1 cellular context compared by ENCODE assay signal in the genomic region with DNA sequence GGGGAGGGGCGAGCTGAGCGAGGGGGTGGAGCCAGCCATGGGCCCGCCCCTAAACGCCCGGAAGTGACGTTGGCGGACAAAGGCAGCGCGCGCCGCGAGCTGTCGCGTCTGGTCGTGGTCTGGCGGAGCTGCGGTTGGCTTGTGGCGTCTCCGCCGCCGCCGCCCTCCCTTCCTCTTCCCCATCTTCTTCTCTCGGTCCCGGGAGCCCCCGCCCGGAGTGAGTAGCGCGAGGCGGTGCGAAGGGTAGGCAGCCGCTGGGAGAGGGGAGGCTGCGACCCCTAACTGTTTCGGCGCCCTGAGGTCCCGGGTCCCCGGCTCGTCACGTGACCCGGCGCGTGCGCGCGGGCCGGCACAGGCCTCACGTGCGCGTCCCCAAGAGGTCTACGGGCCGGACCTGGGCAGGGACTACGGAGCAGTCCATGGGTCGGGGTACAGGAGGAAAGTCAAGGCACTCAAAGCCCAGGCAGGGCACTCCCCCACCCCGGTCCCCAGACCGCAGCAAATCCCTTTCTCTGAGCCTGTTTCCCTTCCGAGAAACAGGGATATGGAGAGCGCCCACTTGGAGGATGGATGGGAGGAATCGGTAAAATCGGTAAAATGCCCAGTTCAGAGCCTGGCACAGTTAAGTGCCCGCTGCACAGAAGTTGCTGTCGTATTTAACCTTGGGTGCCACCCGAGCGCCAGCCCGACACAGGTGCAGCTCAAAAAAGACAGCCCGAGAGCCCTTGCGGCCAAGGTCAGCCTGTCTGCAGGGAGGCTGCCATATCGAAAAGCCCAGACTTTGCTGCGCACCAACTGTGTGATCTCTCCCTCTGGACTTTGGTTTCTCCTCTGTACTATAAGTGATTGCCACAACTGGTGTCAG.
A peak's percentile ranks its signal among the peaks of the same experiment; 100 is the strongest.
TF ChIP-seq lines count a peak whose summit lies in the region.

A gene with protein sequence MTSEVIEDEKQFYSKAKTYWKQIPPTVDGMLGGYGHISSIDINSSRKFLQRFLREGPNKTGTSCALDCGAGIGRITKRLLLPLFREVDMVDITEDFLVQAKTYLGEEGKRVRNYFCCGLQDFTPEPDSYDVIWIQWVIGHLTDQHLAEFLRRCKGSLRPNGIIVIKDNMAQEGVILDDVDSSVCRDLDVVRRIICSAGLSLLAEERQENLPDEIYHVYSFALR (plus strand): TSS at position 85 of the 865 bp plus-strand sequence. CDS start 6,541 bp downstream, outside the sequence.

TF ChIP-seq in HepG2, 621 proteins besides CTCF, POLR2A, EP300 and RAD21 (continued from another document and continues in another):
- peak; percentile 85 for TF ChIP-seq YEATS4 (CRISPR knock-in tag; IDR thresholded peaks at IDR 0.05; ENCODE audit: borderline replicate concordance)
- TF ChIP-seq ZNF138 (CRISPR knock-in tag; IDR thresholded peaks at IDR 0.05; ENCODE audit: low read depth): no peak
- TF ChIP-seq ZNF816 (CRISPR knock-in tag; IDR thresholded peaks at IDR 0.05; ENCODE audit: borderline replicate concordance): peak; percentile 63; the same call in 1 of the 2 replicates
- TF ChIP-seq ZNF776 (CRISPR knock-in tag; IDR thresholded peaks at IDR 0.05): no peak; the same call in 1 of the 2 replicates
- TF ChIP-seq, protein P1, sequence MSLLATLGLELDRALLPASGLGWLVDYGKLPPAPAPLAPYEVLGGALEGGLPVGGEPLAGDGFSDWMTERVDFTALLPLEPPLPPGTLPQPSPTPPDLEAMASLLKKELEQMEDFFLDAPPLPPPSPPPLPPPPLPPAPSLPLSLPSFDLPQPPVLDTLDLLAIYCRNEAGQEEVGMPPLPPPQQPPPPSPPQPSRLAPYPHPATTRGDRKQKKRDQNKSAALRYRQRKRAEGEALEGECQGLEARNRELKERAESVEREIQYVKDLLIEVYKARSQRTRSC (CRISPR knock-in tag; IDR thresholded peaks at IDR 0.05; ENCODE audit: low read depth): no peak
- TF ChIP-seq MLX (CRISPR knock-in tag; IDR thresholded peaks at IDR 0.05): no peak
- TF ChIP-seq E2F2 (CRISPR knock-in tag; IDR thresholded peaks at IDR 0.05; ENCODE audit: borderline replicate concordance): 0 out of 2 replicates have a peak, but pooled peaks have one; percentile 60
- TF ChIP-seq MTERF4 (CRISPR knock-in tag; IDR thresholded peaks at IDR 0.05): peak; percentile 89; the same call in 1 of the 2 replicates
- TF ChIP-seq ZNF207 (IDR thresholded peaks at IDR 0.05; ENCODE audit: borderline replicate concordance): no peak
- TF ChIP-seq ZNF337 (CRISPR knock-in tag; IDR thresholded peaks at IDR 0.05; ENCODE audit: borderline replicate concordance, low read depth): no peak
- TF ChIP-seq, protein P2, sequence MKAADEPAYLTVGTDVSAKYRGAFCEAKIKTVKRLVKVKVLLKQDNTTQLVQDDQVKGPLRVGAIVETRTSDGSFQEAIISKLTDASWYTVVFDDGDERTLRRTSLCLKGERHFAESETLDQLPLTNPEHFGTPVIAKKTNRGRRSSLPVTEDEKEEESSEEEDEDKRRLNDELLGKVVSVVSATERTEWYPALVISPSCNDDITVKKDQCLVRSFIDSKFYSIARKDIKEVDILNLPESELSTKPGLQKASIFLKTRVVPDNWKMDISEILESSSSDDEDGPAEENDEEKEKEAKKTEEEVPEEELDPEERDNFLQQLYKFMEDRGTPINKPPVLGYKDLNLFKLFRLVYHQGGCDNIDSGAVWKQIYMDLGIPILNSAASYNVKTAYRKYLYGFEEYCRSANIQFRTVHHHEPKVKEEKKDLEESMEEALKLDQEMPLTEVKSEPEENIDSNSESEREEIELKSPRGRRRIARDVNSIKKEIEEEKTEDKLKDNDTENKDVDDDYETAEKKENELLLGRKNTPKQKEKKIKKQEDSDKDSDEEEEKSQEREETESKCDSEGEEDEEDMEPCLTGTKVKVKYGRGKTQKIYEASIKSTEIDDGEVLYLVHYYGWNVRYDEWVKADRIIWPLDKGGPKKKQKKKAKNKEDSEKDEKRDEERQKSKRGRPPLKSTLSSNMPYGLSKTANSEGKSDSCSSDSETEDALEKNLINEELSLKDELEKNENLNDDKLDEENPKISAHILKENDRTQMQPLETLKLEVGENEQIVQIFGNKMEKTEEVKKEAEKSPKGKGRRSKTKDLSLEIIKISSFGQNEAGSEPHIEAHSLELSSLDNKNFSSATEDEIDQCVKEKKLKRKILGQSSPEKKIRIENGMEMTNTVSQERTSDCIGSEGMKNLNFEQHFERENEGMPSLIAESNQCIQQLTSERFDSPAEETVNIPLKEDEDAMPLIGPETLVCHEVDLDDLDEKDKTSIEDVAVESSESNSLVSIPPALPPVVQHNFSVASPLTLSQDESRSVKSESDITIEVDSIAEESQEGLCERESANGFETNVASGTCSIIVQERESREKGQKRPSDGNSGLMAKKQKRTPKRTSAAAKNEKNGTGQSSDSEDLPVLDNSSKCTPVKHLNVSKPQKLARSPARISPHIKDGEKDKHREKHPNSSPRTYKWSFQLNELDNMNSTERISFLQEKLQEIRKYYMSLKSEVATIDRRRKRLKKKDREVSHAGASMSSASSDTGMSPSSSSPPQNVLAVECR (CRISPR knock-in tag; IDR thresholded peaks at IDR 0.05; ENCODE audit: borderline replicate concordance): peak; percentile 90
- TF ChIP-seq ZNF17 (CRISPR knock-in tag; IDR thresholded peaks at IDR 0.05): no peak
- TF ChIP-seq SMARCC2 (IDR thresholded peaks at IDR 0.05): no peak
- peak; percentile 53; the same call in 1 of the 2 replicates for TF ChIP-seq IRX3 (CRISPR knock-in tag; IDR thresholded peaks at IDR 0.05; ENCODE audit: borderline replicate concordance, low read depth)
- TF ChIP-seq ZHX2 (IDR thresholded peaks at IDR 0.05; ENCODE audit: low read depth): peak; percentile 71
- TF ChIP-seq ZHX2 (CRISPR knock-in tag; IDR thresholded peaks at IDR 0.05; ENCODE audit: borderline replicate concordance): peak; percentile 82
- 0 out of 2 replicates have a peak, but pooled peaks have one; percentile 46 for TF ChIP-seq NKX3-1 (CRISPR knock-in tag; IDR thresholded peaks at IDR 0.05)
- no peak for TF ChIP-seq ZMYM2 (CRISPR knock-in tag; IDR thresholded peaks at IDR 0.05)
- no peak for TF ChIP-seq HNRNPH1 (optimal IDR thresholded peaks at IDR 0.05; ENCODE audit: low read depth, low read length)
- TF ChIP-seq MED13 (CRISPR knock-in tag; IDR thresholded peaks at IDR 0.05): peak; percentile 71
- TF ChIP-seq, protein P3, sequence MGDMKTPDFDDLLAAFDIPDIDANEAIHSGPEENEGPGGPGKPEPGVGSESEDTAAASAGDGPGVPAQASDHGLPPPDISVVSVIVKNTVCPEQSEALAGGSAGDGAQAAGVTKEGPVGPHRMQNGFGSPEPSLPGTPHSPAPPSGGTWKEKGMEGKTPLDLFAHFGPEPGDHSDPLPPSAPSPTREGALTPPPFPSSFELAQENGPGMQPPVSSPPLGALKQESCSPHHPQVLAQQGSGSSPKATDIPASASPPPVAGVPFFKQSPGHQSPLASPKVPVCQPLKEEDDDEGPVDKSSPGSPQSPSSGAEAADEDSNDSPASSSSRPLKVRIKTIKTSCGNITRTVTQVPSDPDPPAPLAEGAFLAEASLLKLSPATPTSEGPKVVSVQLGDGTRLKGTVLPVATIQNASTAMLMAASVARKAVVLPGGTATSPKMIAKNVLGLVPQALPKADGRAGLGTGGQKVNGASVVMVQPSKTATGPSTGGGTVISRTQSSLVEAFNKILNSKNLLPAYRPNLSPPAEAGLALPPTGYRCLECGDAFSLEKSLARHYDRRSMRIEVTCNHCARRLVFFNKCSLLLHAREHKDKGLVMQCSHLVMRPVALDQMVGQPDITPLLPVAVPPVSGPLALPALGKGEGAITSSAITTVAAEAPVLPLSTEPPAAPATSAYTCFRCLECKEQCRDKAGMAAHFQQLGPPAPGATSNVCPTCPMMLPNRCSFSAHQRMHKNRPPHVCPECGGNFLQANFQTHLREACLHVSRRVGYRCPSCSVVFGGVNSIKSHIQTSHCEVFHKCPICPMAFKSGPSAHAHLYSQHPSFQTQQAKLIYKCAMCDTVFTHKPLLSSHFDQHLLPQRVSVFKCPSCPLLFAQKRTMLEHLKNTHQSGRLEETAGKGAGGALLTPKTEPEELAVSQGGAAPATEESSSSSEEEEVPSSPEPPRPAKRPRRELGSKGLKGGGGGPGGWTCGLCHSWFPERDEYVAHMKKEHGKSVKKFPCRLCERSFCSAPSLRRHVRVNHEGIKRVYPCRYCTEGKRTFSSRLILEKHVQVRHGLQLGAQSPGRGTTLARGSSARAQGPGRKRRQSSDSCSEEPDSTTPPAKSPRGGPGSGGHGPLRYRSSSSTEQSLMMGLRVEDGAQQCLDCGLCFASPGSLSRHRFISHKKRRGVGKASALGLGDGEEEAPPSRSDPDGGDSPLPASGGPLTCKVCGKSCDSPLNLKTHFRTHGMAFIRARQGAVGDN (CRISPR knock-in tag; IDR thresholded peaks at IDR 0.05): peak; percentile 94
- TF ChIP-seq SRF (IDR thresholded peaks at IDR 0.05; ENCODE audit: low read depth, low read length): no peak
- TF ChIP-seq ZNF782 (CRISPR knock-in tag; IDR thresholded peaks at IDR 0.05; ENCODE audit: borderline replicate concordance): peak; percentile 86; the same call in 1 of the 2 replicates
- no peak for TF ChIP-seq ARHGAP35 (CRISPR knock-in tag; IDR thresholded peaks at IDR 0.05; ENCODE audit: borderline replicate concordance)
- TF ChIP-seq ZNF30 (CRISPR knock-in tag; IDR thresholded peaks at IDR 0.05): no peak
- no peak; the same call in 1 of the 2 replicates for TF ChIP-seq CCDC6 (CRISPR knock-in tag; IDR thresholded peaks at IDR 0.05)
- TF ChIP-seq DNMT3B (CRISPR knock-in tag; conservative IDR thresholded peaks at IDR 0.05): no peak
- TF ChIP-seq, protein P4, sequence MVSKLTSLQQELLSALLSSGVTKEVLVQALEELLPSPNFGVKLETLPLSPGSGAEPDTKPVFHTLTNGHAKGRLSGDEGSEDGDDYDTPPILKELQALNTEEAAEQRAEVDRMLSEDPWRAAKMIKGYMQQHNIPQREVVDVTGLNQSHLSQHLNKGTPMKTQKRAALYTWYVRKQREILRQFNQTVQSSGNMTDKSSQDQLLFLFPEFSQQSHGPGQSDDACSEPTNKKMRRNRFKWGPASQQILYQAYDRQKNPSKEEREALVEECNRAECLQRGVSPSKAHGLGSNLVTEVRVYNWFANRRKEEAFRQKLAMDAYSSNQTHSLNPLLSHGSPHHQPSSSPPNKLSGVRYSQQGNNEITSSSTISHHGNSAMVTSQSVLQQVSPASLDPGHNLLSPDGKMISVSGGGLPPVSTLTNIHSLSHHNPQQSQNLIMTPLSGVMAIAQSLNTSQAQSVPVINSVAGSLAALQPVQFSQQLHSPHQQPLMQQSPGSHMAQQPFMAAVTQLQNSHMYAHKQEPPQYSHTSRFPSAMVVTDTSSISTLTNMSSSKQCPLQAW (CRISPR knock-in tag; IDR thresholded peaks at IDR 0.05): peak; percentile 50
- no peak for TF ChIP-seq ZNF10 (CRISPR knock-in tag; IDR thresholded peaks at IDR 0.05; ENCODE audit: borderline replicate concordance, low read depth)
- no peak for TF ChIP-seq REL (CRISPR knock-in tag; conservative IDR thresholded peaks at IDR 0.05)
- TF ChIP-seq FOXA3 (CRISPR knock-in tag; IDR thresholded peaks at IDR 0.05): peak; percentile 38; the same call in 1 of the 2 replicates
- no peak for TF ChIP-seq MTA3 (CRISPR knock-in tag; IDR thresholded peaks at IDR 0.05)
- TF ChIP-seq HDAC1 (CRISPR knock-in tag; IDR thresholded peaks at IDR 0.05): peak; percentile 88
